34 cellular contexts compared by ENCODE assay signal in the genomic region with DNA sequence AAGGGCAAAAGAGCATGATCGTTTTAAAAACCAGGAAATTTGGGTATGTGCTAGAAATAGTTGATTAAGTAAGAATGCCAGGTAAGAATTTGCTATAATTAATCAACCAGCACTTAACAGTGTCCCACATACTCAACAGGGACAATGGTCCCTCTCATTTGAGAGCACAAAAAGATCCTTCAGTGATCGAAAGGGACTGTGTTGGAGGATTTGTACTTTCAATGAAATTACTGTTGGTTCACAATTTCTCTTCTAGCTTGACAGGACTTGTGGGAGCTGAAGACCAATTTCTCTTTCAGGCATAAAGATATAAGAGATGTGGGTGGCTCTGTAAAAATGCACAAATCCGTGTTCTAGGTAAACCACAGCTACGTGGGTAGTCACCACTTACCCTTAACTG. TPM values are rescaled to one million over a fixed set of nuclear protein-coding genes. Genes with fewer than 3 reads are reported as not detected.
"Had no signal": no experiment of that assay in that cellular context is flagged by ENCODE, and none has a peak within 500 bp of the region (broad histone marks: within the 10 kb centered on the region; RNA-seq: fewer than 3 reads in every experiment).

No MANE protein-coding gene starts in this region.

- H3K36me3 ChIP-seq: cardiac muscle cell, WERI-Rb-1 had no signal

- H3K4me3 ChIP-seq: cardiac muscle cell had no signal

- H3K9me3 Mint-ChIP-seq: activated CD4-positive, alpha-beta memory T cell treated with anti-CD3 and anti-CD28 coated beads, Interleukin-2, amount 10 ng/mL, durations not matched to agents 7 days and 5 days; activated naive CD4-positive, alpha-beta T cell treated with anti-CD3 and anti-CD28 coated beads, Interleukin-2, amount 10 ng/mL, durations not matched to agents 7 days and 5 days; activated naive CD8-positive, alpha-beta T cell treated with anti-CD3 and anti-CD28 coated beads for 36 hours had no signal

- H3K27ac ChIP-seq: cardiac muscle cell, WERI-Rb-1 had no signal

- H3K4me1 Mint-ChIP-seq: activated CD4-positive, alpha-beta memory T cell treated with anti-CD3 and anti-CD28 coated beads, Interleukin-2, amount 10 ng/mL, durations not matched to agents 7 days and 5 days; activated CD8-positive, alpha-beta memory T cell treated with anti-CD3 and anti-CD28 coated beads, Interleukin-2, amount 10 ng/mL, durations not matched to agents 7 days and 5 days; activated naive CD4-positive, alpha-beta T cell treated with anti-CD3 and anti-CD28 coated beads, Interleukin-2, amount 10 ng/mL, durations not matched to agents 7 days and 5 days; activated naive CD8-positive, alpha-beta T cell treated with anti-CD3 and anti-CD28 coated beads for 36 hours had no signal

- DNase-seq: activated CD4-positive, alpha-beta memory T cell treated with anti-CD3 and anti-CD28 coated beads, Interleukin-2, amount 10 ng/mL, durations not matched to agents 7 days and 5 days; activated CD4-positive, alpha-beta T cell treated with anti-CD3 and anti-CD28 coated beads for 1 hour; activated CD4-positive, alpha-beta T cell treated with anti-CD3 and anti-CD28 coated beads for 48 hours; activated CD4-positive, CD25-positive, alpha-beta regulatory T cell; activated CD8-positive, alpha-beta memory T cell treated with anti-CD3 and anti-CD28 coated beads for 24 hours; activated CD8-positive, alpha-beta memory T cell treated with anti-CD3 and anti-CD28 coated beads, Interleukin-2, amount 10 ng/mL, durations not matched to agents 7 days and 5 days; activated CD8-positive, alpha-beta memory T cell treated with anti-CD3 and anti-CD28 coated beads, Interleukin-2, amount 50 U/mL, for 48 hours; activated effector memory CD4-positive, alpha-beta T cell treated with Interleukin-2 at 50 U/mL for 16 hours; activated naive CD4-positive, alpha-beta T cell treated with anti-CD3 and anti-CD28 coated beads, Interleukin-2, amount 10 ng/mL, durations not matched to agents 7 days and 5 days; activated naive CD8-positive, alpha-beta T cell treated with anti-CD3 and anti-CD28 coated beads for 36 hours; activated T-cell treated with anti-CD3 and anti-CD28 coated beads, Interleukin-2, amount 50 U/mL, for 48 hours; amniotic stem cell; aorta; Karpas-422; KBM-7; NCI-H1048; NCI-H1105 treated with DMSO at 0.1 percent for 48 hours; NCI-H1436; NCI-H1694; NCI-H1930; NCI-H345; NCI-H524 treated with DMSO at 0.1 percent for 48 hours; RPMI8226; SHP77 treated with DMSO at 0.1 percent for 48 hours; SW 1271; T-helper 1 cell; T-helper 2 cell; T-helper 9 cell; WERI-Rb-1 had no signal

- ATAC-seq: activated CD8-positive, alpha-beta memory T cell treated with anti-CD3 and anti-CD28 coated beads, Interleukin-2, amount 10 ng/mL, durations not matched to agents 7 days and 5 days; Panc1 had no signal

- H3K4me3 Mint-ChIP-seq: activated CD4-positive, alpha-beta memory T cell treated with anti-CD3 and anti-CD28 coated beads, Interleukin-2, amount 10 ng/mL, durations not matched to agents 7 days and 5 days; activated CD8-positive, alpha-beta memory T cell treated with anti-CD3 and anti-CD28 coated beads, Interleukin-2, amount 10 ng/mL, durations not matched to agents 7 days and 5 days; activated naive CD4-positive, alpha-beta T cell treated with anti-CD3 and anti-CD28 coated beads, Interleukin-2, amount 10 ng/mL, durations not matched to agents 7 days and 5 days; activated naive CD8-positive, alpha-beta T cell treated with anti-CD3 and anti-CD28 coated beads for 36 hours had no signal

- H3K27ac Mint-ChIP-seq: activated CD4-positive, alpha-beta memory T cell treated with anti-CD3 and anti-CD28 coated beads, Interleukin-2, amount 10 ng/mL, durations not matched to agents 7 days and 5 days; activated CD8-positive, alpha-beta memory T cell treated with anti-CD3 and anti-CD28 coated beads, Interleukin-2, amount 10 ng/mL, durations not matched to agents 7 days and 5 days; activated naive CD4-positive, alpha-beta T cell treated with anti-CD3 and anti-CD28 coated beads, Interleukin-2, amount 10 ng/mL, durations not matched to agents 7 days and 5 days; activated naive CD8-positive, alpha-beta T cell treated with anti-CD3 and anti-CD28 coated beads for 36 hours had no signal

- H3K36me3 Mint-ChIP-seq: activated naive CD4-positive, alpha-beta T cell treated with anti-CD3 and anti-CD28 coated beads, Interleukin-2, amount 10 ng/mL, durations not matched to agents 7 days and 5 days; activated naive CD8-positive, alpha-beta T cell treated with anti-CD3 and anti-CD28 coated beads for 36 hours had no signal

RNA-seq across cellular contexts. Expression of gene PLEKHS1, which starts 12.5 kb away (rescaled TPM):
- total RNA-seq: cardiac muscle cell, cerebellum, MCF 10A, NCI-H460 had no signal
- polyA plus RNA-seq: cardiac muscle cell had no signal
